1 cellular context compared by ENCODE assay signal in the genomic region with DNA sequence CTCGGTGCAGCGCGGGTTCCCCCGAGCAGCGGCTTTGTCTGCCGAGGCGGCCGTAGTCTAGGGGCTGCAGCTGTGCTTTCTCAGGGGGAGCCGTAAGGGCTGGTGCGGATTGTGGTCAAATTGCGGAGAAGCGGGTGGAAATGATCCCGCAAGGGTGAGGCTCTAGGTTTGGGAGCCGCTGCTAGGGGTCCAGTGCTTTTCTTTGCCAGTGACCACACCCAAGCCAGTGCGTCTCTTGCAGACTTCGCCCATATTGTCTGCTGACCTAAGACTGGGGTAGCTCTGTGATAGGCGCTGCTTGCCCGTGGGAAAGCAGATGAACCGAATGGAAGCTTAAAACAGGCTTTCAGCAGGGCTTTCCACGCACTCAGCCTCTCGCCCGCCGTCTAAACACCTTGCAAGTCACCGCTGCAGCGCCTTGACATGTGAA.
TF ChIP-seq lines count a peak whose summit lies in the region.

No MANE protein-coding gene starts in this region.

TF ChIP-seq in H1, 55 proteins besides CTCF, POLR2A, EP300 and RAD21:
- TF ChIP-seq SUZ12 (IDR thresholded peaks at IDR 0.05; ENCODE audit: low read length) (peak; percentile 96), ATF3 (IDR thresholded peaks at IDR 0.05; ENCODE audit: insufficient read depth, low read depth, low read length) (no peak), NRF1 (IDR thresholded peaks at IDR 0.05; ENCODE audit: low read depth, low read length) (no peak), RNF2 (IDR thresholded peaks at IDR 0.05; ENCODE audit: borderline replicate concordance, low read depth, low read length, missing control alignments, poor library complexity, severe bottlenecking) (peak; percentile 59), EGR1 (IDR thresholded peaks at IDR 0.05; ENCODE audit: borderline replicate concordance, low read depth, low read length) (no peak), EZH2 (IDR thresholded peaks at IDR 0.05; ENCODE audit: low read depth, low read length, severe bottlenecking) (peak; percentile 82)
- TF ChIP-seq, protein P1, sequence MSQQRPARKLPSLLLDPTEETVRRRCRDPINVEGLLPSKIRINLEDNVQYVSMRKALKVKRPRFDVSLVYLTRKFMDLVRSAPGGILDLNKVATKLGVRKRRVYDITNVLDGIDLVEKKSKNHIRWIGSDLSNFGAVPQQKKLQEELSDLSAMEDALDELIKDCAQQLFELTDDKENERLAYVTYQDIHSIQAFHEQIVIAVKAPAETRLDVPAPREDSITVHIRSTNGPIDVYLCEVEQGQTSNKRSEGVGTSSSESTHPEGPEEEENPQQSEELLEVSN (IDR thresholded peaks at IDR 0.05) = no peak
